24 cellular contexts compared by ENCODE assay signal in the genomic region with DNA sequence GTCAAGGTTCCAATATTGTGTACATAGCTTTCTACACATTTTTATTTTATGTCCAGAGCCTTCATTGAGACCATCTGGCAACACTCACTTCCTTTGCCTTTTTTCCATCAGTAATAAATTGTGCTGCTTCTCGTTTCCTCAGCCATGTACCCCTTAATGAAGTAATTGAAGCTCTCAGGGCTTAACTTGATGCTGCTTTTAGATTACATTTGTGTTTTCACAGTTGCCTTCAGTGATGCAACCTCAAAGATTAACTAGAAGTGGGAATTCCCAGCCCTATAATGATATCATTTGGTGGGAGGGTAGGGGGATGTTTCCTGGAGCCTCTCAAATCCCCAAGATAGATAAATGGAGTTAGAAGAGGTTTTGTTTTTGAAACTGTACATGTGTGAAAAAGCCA.
DNase-seq lines count a peak whose midpoint lies in the region; TF ChIP-seq lines count a peak whose summit lies in the region.
"Had no signal": no experiment of that assay in that cellular context is flagged by ENCODE, and none has a peak within 500 bp of the region (broad histone marks: within the 10 kb centered on the region; RNA-seq: fewer than 3 reads in every experiment).

No MANE protein-coding gene starts in this region.

- no peaks in the 10 kb centered on the region for H3K36me3 ChIP-seq in WERI-Rb-1
- no peaks in the 10 kb centered on the region for H3K36me3 ChIP-seq in stomach
- no peaks in the 10 kb centered on the region for H3K36me3 ChIP-seq in left ventricle myocardium inferior
- H3K36me3 ChIP-seq: ovary, right atrium auricular region had no signal

- H3K27me3 Mint-ChIP-seq in mesothelial cell of epicardium (ENCODE audit: low read depth), result no peaks in the 10 kb centered on the region

- no peaks in the 10 kb centered on the region for H3K27me3 ChIP-seq in WERI-Rb-1 (ENCODE audit: insufficient read depth, low read depth, severe bottlenecking)
- no peaks in the 10 kb centered on the region for H3K27me3 ChIP-seq in stomach
- no peaks in the 10 kb centered on the region for H3K27me3 ChIP-seq in left ventricle myocardium inferior (ENCODE audit: low read depth)
- H3K27me3 ChIP-seq: ovary, right atrium auricular region had no signal

- no peak for TF ChIP-seq CTCF in WERI-Rb-1 (IDR thresholded peaks at IDR 0.05; ENCODE audit: low read depth, low read length)
- TF ChIP-seq CTCF in mesothelial cell of epicardium (IDR thresholded peaks at IDR 0.05; ENCODE audit: unreplicated experiment), result no peak
- TF ChIP-seq CTCF in stomach (IDR thresholded peaks at IDR 0.05), result no peak
- no peak for TF ChIP-seq CTCF in left ventricle myocardium inferior (IDR thresholded peaks at IDR 0.05; ENCODE audit: borderline replicate concordance)

- no peak for TF ChIP-seq EP300 in stomach (IDR thresholded peaks at IDR 0.05)

- peak overlapping the region; percentile 80 for H3K27ac Mint-ChIP-seq in mesothelial cell of epicardium
- H3K27ac Mint-ChIP-seq: activated naive CD8-positive, alpha-beta T cell treated with anti-CD3 and anti-CD28 coated beads for 36 hours; CD8-positive, alpha-beta memory T cell; naive B cell; stimulated activated naive CD8-positive, alpha-beta T cell treated with anti-CD3 and anti-CD28 coated beads, Interleukin-15, amount 100 ng/mL, for 72 hours; T-helper 2 cell treated with Interferon-gamma antibody and Interleukin-4, amounts not matched to agents 5 μg/mL and 100 μg/mL, for 36 hours had no signal

- DNase-seq in MV-4-11 (lab: John Stamatoyannopoulos, UW), result peak; percentile 6
- DNase-seq in NCI-H2171 treated with DMSO at 0.1 percent for 48 hours (lab: John Stamatoyannopoulos, UW), result peak; percentile 96
- peak; percentile 57 for DNase-seq in WERI-Rb-1
- no peak for DNase-seq in mesothelial cell of epicardium (ENCODE audit: low spot score in 2 of 2, unreplicated experiment in 2 of 2)
- no peak for DNase-seq in NCI-H2081 (lab: John Stamatoyannopoulos, UW)
- no peak for DNase-seq in stomach
- DNase-seq in activated CD4-positive, alpha-beta T cell treated with anti-CD3 and anti-CD28 coated beads, Interleukin-2, amount 50 U/mL, for 48 hours, result no peak
- DNase-seq in left ventricle myocardium inferior, result no peak
- DNase-seq: activated CD4-positive, alpha-beta T cell treated with anti-CD3 and anti-CD28 coated beads, Interleukin-2, amount 50 U/mL, for 1 hour; activated naive CD8-positive, alpha-beta T cell treated with anti-CD3 and anti-CD28 coated beads for 36 hours; AML-193; CD8-positive, alpha-beta memory T cell; DMS53; islet precursor cell; mammary epithelial cell; naive B cell; NCI-H2107; ovary; stimulated activated naive CD8-positive, alpha-beta T cell treated with anti-CD3 and anti-CD28 coated beads, Interleukin-15, amount 100 ng/mL, for 72 hours; trophoblast cell had no signal

- no peaks in the 10 kb centered on the region for H3K4me1 ChIP-seq in stomach
- no peaks in the 10 kb centered on the region for H3K4me1 ChIP-seq in left ventricle myocardium inferior
- H3K4me1 ChIP-seq: right atrium auricular region had no signal

- H3K9me3 Mint-ChIP-seq in mesothelial cell of epicardium, result peaks cover 15% of the 10 kb centered on the region

- peaks cover 2% of the 10 kb centered on the region for H3K36me3 Mint-ChIP-seq in mesothelial cell of epicardium
- H3K36me3 Mint-ChIP-seq: activated naive CD8-positive, alpha-beta T cell treated with anti-CD3 and anti-CD28 coated beads for 36 hours; naive B cell had no signal

- H3K4me1 Mint-ChIP-seq in mesothelial cell of epicardium, result peaks cover 14% of the 10 kb centered on the region
- H3K4me1 Mint-ChIP-seq: CD8-positive, alpha-beta memory T cell; naive B cell had no signal

- H3K4me3 Mint-ChIP-seq in mesothelial cell of epicardium, result no peak overlapping the region
- H3K4me3 Mint-ChIP-seq: activated naive CD8-positive, alpha-beta T cell treated with anti-CD3 and anti-CD28 coated beads for 36 hours; CD8-positive, alpha-beta memory T cell; naive B cell; stimulated activated naive CD8-positive, alpha-beta T cell treated with anti-CD3 and anti-CD28 coated beads, Interleukin-15, amount 100 ng/mL, for 72 hours; T-helper 2 cell treated with Interferon-gamma antibody and Interleukin-4, amounts not matched to agents 5 μg/mL and 100 μg/mL, for 36 hours had no signal

- peak overlapping the region; percentile 90 for H3K27ac ChIP-seq in WERI-Rb-1
- H3K27ac ChIP-seq in stomach, result no peak overlapping the region
- H3K27ac ChIP-seq in left ventricle myocardium inferior (replicated peaks), result no peak overlapping the region
- H3K27ac ChIP-seq: epithelial cell of prostate, ovary, right atrium auricular region had no signal

- H3K9me3 ChIP-seq in WERI-Rb-1 (ENCODE audit: severe bottlenecking) (peaks cover 4% of the 10 kb centered on the region), stomach (no peaks in the 10 kb centered on the region), left ventricle myocardium inferior (replicated peaks) (peaks cover 13% of the 10 kb centered on the region)
- H3K9me3 ChIP-seq: ovary, right atrium auricular region had no signal

- intact Hi-C loops in stomach (cut with DNase I; ENCODE audit: low total_unique reads) (no loop called here), left ventricle myocardium inferior (cut with micrococcal nuclease) (no loop called here)

- H3K4me3 ChIP-seq in WERI-Rb-1 (ENCODE audit: low read depth, low read length), result peak overlapping the region; percentile 33
- no peak overlapping the region for H3K4me3 ChIP-seq in stomach
- no peak overlapping the region for H3K4me3 ChIP-seq in left ventricle myocardium inferior
- H3K4me3 ChIP-seq: K562, ovary, right atrium auricular region had no signal

- no peak for TF ChIP-seq POLR2A in stomach (IDR thresholded peaks at IDR 0.05)

- WGBS in stomach, 5 donors, result 45 to 67% (median 61%) methylated on average over 1 of the region's 1 CpG

Comparison
In these comparisons a context has a peak if more than half of its experiments do, and no peak if none do; other contexts are left out.
1. DNase-seq: peak in MV-4-11 (single experiment), NCI-H2171 treated with DMSO at 0.1 percent for 48 hours (single experiment) and WERI-Rb-1 (single experiment); none in mesothelial cell of epicardium (0 of 2), NCI-H2081 (0 of 2), stomach (single experiment), activated CD4-positive, alpha-beta T cell treated with anti-CD3 and anti-CD28 coated beads, Interleukin-2, amount 50 U/mL, for 48 hours (0 of 2) and left ventricle myocardium inferior (single experiment).